25 cellular contexts compared by ENCODE assay signal in the genomic region with DNA sequence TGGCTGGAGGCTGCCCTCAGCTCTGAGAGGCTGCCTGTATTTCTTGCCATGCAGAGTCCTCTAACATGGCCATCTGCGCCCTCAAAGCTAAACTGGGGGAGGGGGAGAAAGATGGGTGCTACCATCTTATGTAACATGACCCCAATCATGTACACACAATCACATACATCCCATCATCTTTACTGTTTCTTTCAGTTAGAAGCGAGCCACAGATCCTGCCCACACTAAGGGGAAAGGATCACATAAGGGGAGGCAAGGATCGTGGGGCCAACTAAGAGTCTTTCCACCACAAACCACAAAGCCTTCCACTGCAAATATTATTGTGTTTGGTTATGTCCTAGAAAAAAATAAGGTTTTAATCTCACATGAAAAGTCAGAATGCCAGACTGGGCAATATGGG. TPM values are rescaled to one million over a fixed set of nuclear protein-coding genes. Genes with fewer than 3 reads are reported as not detected.
DNase-seq lines count a peak whose midpoint lies in the region; ATAC-seq, FAIRE-seq and TF ChIP-seq lines count a peak whose summit lies in the region.
"Had no signal": no experiment of that assay in that cellular context is flagged by ENCODE, and none has a peak within 500 bp of the region (broad histone marks: within the 10 kb centered on the region; RNA-seq: fewer than 3 reads in every experiment).

No MANE protein-coding gene starts in this region.

- no peak overlapping the region for H3K27ac ChIP-seq in K562 (ENCODE audit: extremely low read depth, low read depth, low read length)
- H3K27ac ChIP-seq in thymus (ENCODE audit: low read depth): peak overlapping the region; percentile 52
- no peak overlapping the region for H3K27ac ChIP-seq in ovary
- H3K27ac ChIP-seq: coronary artery, Peyer's patch, stomach, VCaP had no signal

- H3K9me3 Mint-ChIP-seq in activated naive CD8-positive, alpha-beta T cell (ENCODE audit: low read depth): no peaks in the 10 kb centered on the region
- no peaks in the 10 kb centered on the region for H3K9me3 Mint-ChIP-seq in activated naive CD8-positive, alpha-beta T cell treated with anti-CD3 and anti-CD28 coated beads, Interleukin-2, amount 50 U/mL, for 24 hours

- peak overlapping the region; percentile 57 for H2AFZ ChIP-seq in K562 (ENCODE audit: low read depth, low read length)

- TF ChIP-seq RAD21 in K562 (CRISPR knock-in tag; conservative IDR thresholded peaks at IDR 0.05 in 1 of 2, IDR thresholded peaks at IDR 0.05 in 1 of 2): no peak

- no TSS peak for BruUV-seq in K562 (replicated peaks; lab: Mats Ljungman, UMichigan)

- no peak overlapping the region for H3K4me2 ChIP-seq in K562 (ENCODE audit: insufficient read depth, low read length)

- TF ChIP-seq CTCF in K562 (IDR thresholded peaks at IDR 0.05 in 2 of 3, conservative IDR thresholded peaks at IDR 0.05 in 1 of 3; ENCODE audit: insufficient read depth in 2 of 3, low read depth in 1 of 3, low read length in 3 of 3) (no peak), ovary (IDR thresholded peaks at IDR 0.05) (no peak)

- no peaks in the 10 kb centered on the region for H3K36me3 Mint-ChIP-seq in activated naive CD8-positive, alpha-beta T cell
- no peaks in the 10 kb centered on the region for H3K36me3 Mint-ChIP-seq in activated naive CD8-positive, alpha-beta T cell treated with anti-CD3 and anti-CD28 coated beads, Interleukin-2, amount 50 U/mL, for 24 hours (ENCODE audit: low read depth)

- H3K27me3 Mint-ChIP-seq in activated naive CD8-positive, alpha-beta T cell: no peaks in the 10 kb centered on the region
- no peaks in the 10 kb centered on the region for H3K27me3 Mint-ChIP-seq in activated naive CD8-positive, alpha-beta T cell treated with anti-CD3 and anti-CD28 coated beads, Interleukin-2, amount 50 U/mL, for 24 hours

- 34% methylated on average over 3 of the region's 3 CpGs for whole genome bisulfite sequencing in K562 (ENCODE audit: insufficient coverage, low coverage, missing lambda C conversion rate)
- WGBS in thymus: 28% methylated on average over 3 of the region's 3 CpGs
- WGBS in ovary, 3 donors: 54 to 62% (median 56%) methylated on average over 3 of the region's 3 CpGs

- H3K4me1 ChIP-seq in K562 (replicated peaks in 1 of 2; ENCODE audit: control insufficient read depth in 2 of 2, insufficient read depth in 2 of 2, low read length in 2 of 2) (peaks cover 6 to 28% of the 10 kb centered on the region in 2 experiments; a peak in 4 of 5 replicates), thymus (ENCODE audit: control insufficient read depth, insufficient read depth, low read length) (peaks cover 33% of the 10 kb centered on the region), ovary (ENCODE audit: insufficient read depth) (no peaks in the 10 kb centered on the region)
- H3K4me1 ChIP-seq: BE2C had no signal

- CTCF ChIA-PET in K562 (lab: Yijun Ruan, JAX; ENCODE audit: low intra/inter-chr PET ratio): no interaction called here

- no peaks in the 10 kb centered on the region for H3K9me3 ChIP-seq in K562 (replicated peaks; ENCODE audit: control insufficient read depth, insufficient read depth, low read depth, low read length)
- H3K9me3 ChIP-seq in thymus (ENCODE audit: control insufficient read depth): no peaks in the 10 kb centered on the region
- no peaks in the 10 kb centered on the region for H3K9me3 ChIP-seq in ovary
- H3K9me3 ChIP-seq: BE2C, Peyer's patch, stomach had no signal

- TF ChIP-seq EP300 in K562 (IDR thresholded peaks at IDR 0.05; ENCODE audit: low read length) (no peak), ovary (IDR thresholded peaks at IDR 0.05) (no peak)

- no peak overlapping the region for H3K4me3 Mint-ChIP-seq in activated naive CD8-positive, alpha-beta T cell
- no peak overlapping the region for H3K4me3 Mint-ChIP-seq in activated naive CD8-positive, alpha-beta T cell treated with anti-CD3 and anti-CD28 coated beads, Interleukin-2, amount 50 U/mL, for 24 hours

- H3K4me1 Mint-ChIP-seq in activated naive CD8-positive, alpha-beta T cell (ENCODE audit: low read depth): peaks cover 75% of the 10 kb centered on the region
- H3K4me1 Mint-ChIP-seq in activated naive CD8-positive, alpha-beta T cell treated with anti-CD3 and anti-CD28 coated beads, Interleukin-2, amount 50 U/mL, for 24 hours: peaks cover 72% of the 10 kb centered on the region

- in situ Hi-C loops in K562 (cut with MboI): no loop called here

- intact Hi-C loops in K562 (cut with micrococcal nuclease): no loop called here
- intact Hi-C loops in ovary (cut with DNase I): no loop called here

- no peak overlapping the region for H3K9ac ChIP-seq in K562 (ENCODE audit: insufficient read depth in 1 of 2, low read depth in 2 of 2, low read length in 2 of 2)

- no peak for FAIRE-seq in K562 (lab: Jason Lieb, UNC)
- FAIRE-seq: A204.1, bronchial epithelial cell, D721Med, GM18507, small intestine had no signal

- peak overlapping the region; percentile 50 for H3K27ac Mint-ChIP-seq in activated naive CD8-positive, alpha-beta T cell
- H3K27ac Mint-ChIP-seq in activated naive CD8-positive, alpha-beta T cell treated with anti-CD3 and anti-CD28 coated beads, Interleukin-2, amount 50 U/mL, for 24 hours: no peak overlapping the region

- no peak overlapping the region for H3K4me3 ChIP-seq in K562
- no peak overlapping the region for H3K4me3 ChIP-seq in thymus (ENCODE audit: low read length)
- H3K4me3 ChIP-seq in ovary: no peak overlapping the region
- H3K4me3 ChIP-seq: coronary artery, Peyer's patch, stomach had no signal

- H3K79me2 ChIP-seq in K562 (ENCODE audit: control insufficient read depth, insufficient read depth, low read length): no peaks in the 10 kb centered on the region

- no peaks in the 10 kb centered on the region for H4K20me1 ChIP-seq in K562 (replicated peaks; ENCODE audit: control insufficient read depth, insufficient read depth, low read length)

- no peaks in the 10 kb centered on the region for H3K9me1 ChIP-seq in K562 (ENCODE audit: control insufficient read depth, insufficient read depth, low read length)

- ATAC-seq in activated naive CD8-positive, alpha-beta T cell treated with anti-CD3 and anti-CD28 coated beads, Interleukin-2, amount 50 U/mL, for 24 hours: no peak
- no peak for ATAC-seq in K562
- ATAC-seq in HG03521 (IDR thresholded peaks at IDR 0.05; ENCODE audit: unreplicated experiment): no peak

- H3K27me3 ChIP-seq in K562 (ENCODE audit: control insufficient read depth in 2 of 2, insufficient read depth in 2 of 2, low read length in 2 of 2) (no peaks in the 10 kb centered on the region), thymus (ENCODE audit: control insufficient read depth, insufficient read depth) (no peaks in the 10 kb centered on the region), ovary (no peaks in the 10 kb centered on the region)
- H3K27me3 ChIP-seq: BE2C, Peyer's patch, stomach had no signal

- H3K36me3 ChIP-seq in K562 (ENCODE audit: control insufficient read depth, insufficient read depth, low read length) (no peaks in the 10 kb centered on the region), thymus (ENCODE audit: control insufficient read depth, insufficient read depth) (no peaks in the 10 kb centered on the region), ovary (no peaks in the 10 kb centered on the region)
- H3K36me3 ChIP-seq: BE2C, Peyer's patch, stomach had no signal

- POLR2A ChIA-PET in K562 (lab: Yijun Ruan, JAX): no interaction called here

- DNase-seq in activated naive CD8-positive, alpha-beta T cell treated with anti-CD3 and anti-CD28 coated beads, Interleukin-2, amount 50 U/mL, for 24 hours: no peak
- DNase-seq in M059J (ENCODE audit: low read depth): peak; percentile 9
- DNase-seq in K562 (ENCODE audit: extremely low read depth in 1 of 4, low spot score in 3 of 4): no peak
- DNase-seq in ovary: no peak
- no peak for DNase-seq in stimulated activated naive CD4-positive, alpha-beta T cell treated with Interleukin-2 at 50 U/mL for 16 hours (lab: John Stamatoyannopoulos, UW)
- DNase-seq: activated effector memory CD4-positive, alpha-beta T cell treated with Interleukin-2 at 50 U/mL for 16 hours; amygdala; BE2C; H7; Karpas-422; NCI-H446 treated with DMSO at 0.1 percent for 48 hours; Peyer's patch; small intestine; stimulated activated CD4-positive, alpha-beta T cell treated with anti-CD3 and anti-CD28 coated beads, Interleukin-2, amount 100 ng/mL, for 48 hours; stomach; trophoblast cell had no signal

- TF ChIP-seq POLR2A in K562 (conservative IDR thresholded peaks at IDR 0.05): no peak
- TF ChIP-seq POLR2A in ovary (IDR thresholded peaks at IDR 0.05): no peak

TF ChIP-seq in K562, 482 proteins besides CTCF, POLR2A, EP300 and RAD21 (continues in another document):
- no peak for TF ChIP-seq RBBP5 (IDR thresholded peaks at IDR 0.05; ENCODE audit: borderline replicate concordance, insufficient read depth, low read length, poor library complexity, severe bottlenecking)

RNA-seq across cellular contexts. Expression of a gene that starts 11.8 kb away (rescaled TPM):
- 13.9 and 26.5 TPM in 2 replicates for total RNA-seq in M059J (2014; rRNA removed; shearing (Covaris generic))
- 13.1 and 20.6 TPM in 2 replicates for total RNA-seq in K562 (2011; cell fraction: chromatin; rRNA removed; ENCODE audit: low replicate concordance)
- total RNA-seq in K562 (2011; cell fraction: nucleolus; rRNA removed): 7.5 and 9.8 TPM in 2 replicates
- 12.9 and 18.0 TPM in 2 replicates for total RNA-seq in K562 (2011; cell fraction: nucleoplasm; rRNA removed)
- total RNA-seq in K562 (2014; rRNA removed) (5.2 and 6.1 TPM in 2 replicates), K562 (2014; rRNA removed; fragmentation: Illumina TruSeq; extraction: Trizol) (10.3 and 12.4 TPM in 2 replicates), K562 (2015; rRNA removed; fragmentation: Illumina TruSeq; extraction: Trizol) (7.5 and 7.9 TPM in 2 replicates), K562 (2021) (5.4 and 8.8 TPM in 2 replicates), ovary (10 to 100 TPM; 17.4 to 30.3 (median 20.7) TPM)
- polyA plus RNA-seq in K562 (2011; rRNA removed) (25.8 and 26.6 TPM in 2 replicates), K562 (2014; fragmentation: Illumina TruSeq; extraction: Trizol) (11.4 and 13.3 TPM in 2 replicates), K562 (2014; fragmentation: Nextera tagmentation; extraction: Ambion mirVana) (10 to 100 TPM; 26.9 to 27.6 TPM), K562 (2014; rRNA removed) (12.8 and 13.0 TPM in 2 replicates), thymus (24.4 TPM), ovary (10 to 100 TPM; 18.5 to 20.3 TPM)
- polyA plus RNA-seq in K562 (2011; cell fraction: cytosol; rRNA removed): 6.7 and 21.0 TPM in 2 replicates
- 10.9 and 20.0 TPM in 2 replicates for polyA plus RNA-seq in K562 (2011; cell fraction: nucleus; rRNA removed)
- 6.8 and 13.1 TPM in 2 replicates for polyA plus RNA-seq in K562 (2012)
- 18.5 and 19.7 TPM in 2 replicates for polyA minus RNA-seq in K562 (2011; rRNA and poly(A)+ RNA removed)
- 5.2 and 7.9 TPM in 2 replicates for polyA minus RNA-seq in K562 (2011; cell fraction: cytosol; rRNA and poly(A)+ RNA removed)
- 3.0 and 9.9 TPM in 2 replicates for polyA minus RNA-seq in K562 (2011; cell fraction: nucleus; rRNA and poly(A)+ RNA removed)
